ENCODE assay signal across 27 cellular contexts in genomic region chrY:17259497-17259896, GRCh38.
"Had no signal": no experiment of that assay in that cellular context is flagged by ENCODE, and none has a peak within 500 bp of the region (broad histone marks: within the 10 kb centered on the region; RNA-seq: fewer than 3 reads in every experiment).

No MANE protein-coding gene starts in this region.

- H3K9me3 ChIP-seq: adrenal gland, breast epithelium, esophagus muscularis mucosa had no signal

- ATAC-seq: activated CD4-positive, alpha-beta T cell treated with anti-CD3 and anti-CD28 coated beads for 36 hours; activated CD8-positive, alpha-beta memory T cell treated with anti-CD3 and anti-CD28 coated beads, Interleukin-2, amount 10 ng/mL, durations not matched to agents 7 days and 5 days; activated CD8-positive, alpha-beta T cell treated with anti-CD3 and anti-CD28 coated beads, Interleukin-2, amount 10 ng/mL, durations not matched to agents 7 days and 5 days; activated naive CD8-positive, alpha-beta T cell treated with anti-CD3 and anti-CD28 coated beads, Interleukin-2, amount 50 U/mL, for 24 hours; T-helper 17 cell had no signal

- H3K36me3 ChIP-seq: adrenal gland, breast epithelium, esophagus muscularis mucosa had no signal

- H3K4me1 ChIP-seq: adrenal gland, breast epithelium, esophagus muscularis mucosa had no signal

- H3K4me3 ChIP-seq: adrenal gland, breast epithelium, coronary artery, dorsolateral prefrontal cortex, esophagus muscularis mucosa had no signal

- DNase-seq: activated CD4-positive, alpha-beta memory T cell treated with anti-CD3 and anti-CD28 coated beads for 36 hours; activated CD4-positive, alpha-beta T cell treated with anti-CD3 and anti-CD28 coated beads for 36 hours; activated CD4-positive, alpha-beta T cell treated with anti-CD3 and anti-CD28 coated beads, Interleukin-2, amount 10 ng/mL, durations not matched to agents 24 days and 14 days; activated CD4-positive, CD25-positive, alpha-beta regulatory T cell; activated CD4-positive, CD25-positive, alpha-beta regulatory T cell treated with anti-CD3 and anti-CD28 coated beads, Interleukin-2, amount 50 U/mL, for 72 hours; activated CD8-positive, alpha-beta memory T cell treated with anti-CD3 and anti-CD28 coated beads, Interleukin-2, amount 10 ng/mL, durations not matched to agents 7 days and 5 days; activated CD8-positive, alpha-beta memory T cell treated with anti-CD3 and anti-CD28 coated beads, Interleukin-2, amount 50 U/mL, for 4 hours; activated CD8-positive, alpha-beta T cell treated with anti-CD3 and anti-CD28 coated beads, Interleukin-2, amount 10 ng/mL, durations not matched to agents 7 days and 5 days; activated effector memory CD4-positive, alpha-beta T cell treated with anti-CD3 and anti-CD28 coated beads, Interleukin-2, amount 50 U/mL, for 16 hours; activated naive CD4-positive, alpha-beta T cell treated with anti-CD3 and anti-CD28 coated beads for 36 hours; activated naive CD8-positive, alpha-beta T cell treated with anti-CD3 and anti-CD28 coated beads for 36 hours; activated naive CD8-positive, alpha-beta T cell treated with anti-CD3 and anti-CD28 coated beads, Interleukin-2, amount 50 U/mL, for 24 hours; activated T-cell treated with anti-CD3 and anti-CD28 coated beads, Interleukin-2, amount 50 U/mL, for 1 hour; activated T-cell treated with anti-CD3 and anti-CD28 coated beads, Interleukin-2, amount 50 U/mL, for 48 hours; adrenal gland; amygdala; aorta; dorsolateral prefrontal cortex; effector memory CD4-positive, alpha-beta T cell; endodermal cell; erythroblast; head of caudate nucleus; T-helper 1 cell; T-helper 17 cell had no signal

- H3K27me3 ChIP-seq: adrenal gland, breast epithelium, dorsolateral prefrontal cortex, esophagus muscularis mucosa had no signal

- H3K27ac ChIP-seq: adrenal gland, breast epithelium, coronary artery, dorsolateral prefrontal cortex, esophagus muscularis mucosa had no signal
